ENCODE assay signal across 8 cellular contexts in the genomic region with DNA sequence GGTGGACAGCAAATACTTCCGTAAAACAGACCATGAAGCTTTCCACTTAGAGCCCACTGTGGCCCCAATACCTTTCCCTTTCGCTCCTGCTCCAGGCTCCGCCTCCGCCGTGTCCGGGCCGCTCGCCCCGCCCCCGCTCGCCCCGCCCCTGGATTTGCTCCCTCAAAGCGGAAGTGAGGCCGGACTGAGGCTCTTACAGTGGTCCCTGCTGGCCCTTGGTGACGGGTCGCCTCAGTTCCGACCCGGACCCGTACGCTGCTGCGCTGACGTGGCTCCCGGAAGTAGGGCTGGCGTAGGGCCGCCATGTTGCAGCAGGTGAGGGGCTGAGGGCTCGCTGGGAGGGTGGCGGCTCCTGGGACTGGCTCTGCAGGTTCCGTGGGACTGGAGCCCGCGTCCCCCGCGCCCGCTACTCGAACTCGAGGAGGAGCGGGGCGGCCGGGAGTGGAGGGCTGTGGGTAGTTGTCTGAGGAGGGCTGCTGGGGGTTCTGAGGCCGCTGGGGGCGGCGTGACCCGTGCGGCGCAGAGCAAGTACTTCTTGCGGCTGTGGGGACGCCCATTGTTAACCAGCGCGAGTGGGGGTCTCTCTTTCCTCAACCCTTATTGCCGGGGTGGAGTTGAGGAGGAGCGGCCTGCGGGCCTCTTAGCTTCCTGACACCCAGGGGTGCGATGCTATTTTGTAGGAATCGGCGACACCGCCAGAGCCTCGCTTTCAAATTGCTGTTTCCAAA. TPM values are rescaled to one million over a fixed set of nuclear protein-coding genes. Genes with fewer than 3 reads are reported as not detected.
A peak's percentile ranks its signal among the peaks of the same experiment; 100 is the strongest.
DNase-seq lines count a peak whose midpoint lies in the region; ATAC-seq and TF ChIP-seq lines count a peak whose summit lies in the region.
"Not testable (repeated sequence)": the region's sequence is repeated elsewhere in the genome, so short reads cannot be mapped to it uniquely, and the experiment has no call there.

TVP23B (plus strand) TSS at position 193 of the 728 bp plus-strand sequence; CDS start at position 304, 111 bp downstream.

- ATAC-seq in DND-41 (ENCODE audit: insufficient read depth, low read depth) = peak; percentile 98
- ATAC-seq in GM21825 (IDR thresholded peaks at IDR 0.05; ENCODE audit: unreplicated experiment) = peak; percentile 98

- H4K20me1 ChIP-seq in DND-41 (ENCODE audit: insufficient read depth, low read length) = not testable (repeated sequence)

- not testable (repeated sequence) for TF ChIP-seq CTCF in DND-41 (IDR thresholded peaks at IDR 0.05; ENCODE audit: borderline replicate concordance, extremely low read depth, low read length, poor library complexity, severe bottlenecking); Peyer's patch (IDR thresholded peaks at IDR 0.05); esophagus squamous epithelium (IDR thresholded peaks at IDR 0.05)

- H3K4me1 ChIP-seq in DND-41 (ENCODE audit: insufficient read depth, low read length) = peaks cover 17% of the 10 kb centered on the region
- not testable (repeated sequence) for H3K4me1 ChIP-seq in Peyer's patch
- peaks cover 3 to 38% (median 4%) of the 10 kb centered on the region in 3 donors for H3K4me1 ChIP-seq in esophagus squamous epithelium

- not testable (repeated sequence) for H3K36me3 ChIP-seq in DND-41 (ENCODE audit: insufficient read depth, low read length); KOPT-K1 (ENCODE audit: insufficient read depth, low read length); Peyer's patch; esophagus squamous epithelium

- WGBS in esophagus squamous epithelium, 2 donors = 0% methylated on average over 1 of the region's 56 CpGs

- TF ChIP-seq POLR2A in Peyer's patch (IDR thresholded peaks at IDR 0.05) (peak in 1 of 2 donors; percentile 85), esophagus squamous epithelium (IDR thresholded peaks at IDR 0.05) (peak in 3 of 4 donors; percentile 39 to 87 (median 55))

- DNase-seq in DND-41 (peak; percentile 98), Peyer's patch (peak; percentile 97 to 99 (median 97)), esophagus squamous epithelium (lab: John Stamatoyannopoulos, UW) (peak; percentile 92), myocyte (ENCODE audit: low read depth) (peak; percentile 94)
- peak; percentile 99 for DNase-seq in activated T-cell treated with anti-CD3 and anti-CD28 coated beads, Interleukin-2, amount 50 U/mL, for 48 hours
- DNase-seq in stimulated activated CD8-positive, alpha-beta memory T cell treated with anti-CD3 and anti-CD28 coated beads, Interleukin-7, amount 100 ng/mL, for 4 hours (ENCODE audit: low read depth in 2 of 2) = peak; percentile 93 to 96

- H3K79me2 ChIP-seq in DND-41 (ENCODE audit: insufficient read depth, low read length) = peaks cover 17% of the 10 kb centered on the region

- H3K27ac ChIP-seq in DND-41 (ENCODE audit: low read length) = peak within 1 kb of the TSS; percentile 62
- peak within 1 kb of the TSS; percentile 56 for H3K27ac ChIP-seq in KOPT-K1 (ENCODE audit: low read depth, low read length, poor library complexity, severe bottlenecking)
- H3K27ac ChIP-seq in Peyer's patch = peak within 1 kb of the TSS; percentile 81 to 89 (median 84)
- peak within 1 kb of the TSS; percentile 85 to 93 (median 91) for H3K27ac ChIP-seq in esophagus squamous epithelium

- H3K9me3 ChIP-seq in DND-41 (ENCODE audit: insufficient read depth, low read length, severe bottlenecking); KOPT-K1 (ENCODE audit: insufficient read depth, low read length, poor library complexity, severe bottlenecking); Peyer's patch; esophagus squamous epithelium: not testable (repeated sequence)

- peak within 1 kb of the TSS; percentile 71 for H3K4me2 ChIP-seq in DND-41 (ENCODE audit: insufficient read depth, low read length)

- H3K9ac ChIP-seq in DND-41 (ENCODE audit: low read depth, low read length) = peak within 1 kb of the TSS; percentile 61

- intact Hi-C loops in esophagus squamous epithelium (cut with DNase I) = not testable (repeated sequence)

- H2AFZ ChIP-seq in DND-41 (ENCODE audit: low read depth, low read length) = peak within 1 kb of the TSS; percentile 83

- H3K4me3 ChIP-seq in DND-41 (ENCODE audit: low read depth in 1 of 2, low read length in 2 of 2) (peak within 1 kb of the TSS; percentile 49 to 65), Peyer's patch (peak within 1 kb of the TSS; percentile 47 to 77 (median 64)), esophagus squamous epithelium (peak within 1 kb of the TSS; percentile 40 to 78 (median 66))

- H3K27me3 ChIP-seq in DND-41 (ENCODE audit: insufficient read depth, low read length, poor library complexity); Peyer's patch; esophagus squamous epithelium: not testable (repeated sequence)

RNA-seq across cellular contexts. Expression of gene TVP23B, which starts in this region (rescaled TPM):
- 10 to 100 TPM; 14.0 to 48.5 (median 31.1) TPM for total RNA-seq in Peyer's patch
- total RNA-seq in esophagus squamous epithelium = 10 to 100 TPM; 52.0 to 73.1 (median 57.9) TPM
- 44.0 and 56.2 TPM in 2 replicates for total RNA-seq in myocyte
- polyA plus RNA-seq in myocyte (2012) = 34.0 TPM

Comparison
In these comparisons a context has a peak if more than half of its experiments do, and no peak if none do; other contexts are left out.
1. Peak in every context shown above with its lines: DNase-seq, ATAC-seq, H3K4me3 ChIP-seq and H3K27ac ChIP-seq.